9 cellular contexts compared by ENCODE assay signal in the genomic region with DNA sequence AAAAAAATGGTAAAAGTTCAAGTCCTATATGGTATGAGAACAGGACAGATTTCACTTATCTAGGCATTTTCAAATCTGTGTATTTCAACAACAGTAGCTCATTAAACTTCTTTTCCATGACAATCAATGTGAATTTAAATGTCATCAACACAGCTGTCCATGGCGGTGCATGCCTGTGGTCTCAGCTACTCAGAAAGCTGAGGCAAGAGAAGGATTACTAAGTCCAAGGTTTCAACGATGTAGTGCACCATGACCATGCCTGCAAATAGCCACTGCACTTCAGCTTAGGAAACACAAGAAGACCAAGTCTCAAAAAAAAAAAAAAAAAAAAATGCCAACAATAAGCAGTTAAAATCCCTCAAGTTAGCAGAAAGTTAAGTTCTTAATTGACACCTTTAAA.
"Had no signal": no experiment of that assay in that cellular context is flagged by ENCODE, and none has a peak within 500 bp of the region (broad histone marks: within the 10 kb centered on the region; RNA-seq: fewer than 3 reads in every experiment).

No MANE protein-coding gene starts in this region.

- DNase-seq: activated CD4-positive, alpha-beta T cell treated with anti-CD3 and anti-CD28 coated beads, Interleukin-2, amount 50 U/mL, for 1 hour; activated naive CD8-positive, alpha-beta T cell treated with anti-CD3 and anti-CD28 coated beads, Interleukin-2, amount 10 ng/mL, durations not matched to agents 7 days and 5 days; anterior cingulate cortex; dorsolateral prefrontal cortex; endodermal cell; erythroblast; glutamatergic neuron; right lobe of liver; spleen had no signal

- H3K4me3 ChIP-seq: dorsolateral prefrontal cortex, right lobe of liver, spleen had no signal

- H3K9me3 ChIP-seq: right lobe of liver, spleen had no signal

- H3K27me3 ChIP-seq: right lobe of liver, spleen had no signal

- H3K36me3 ChIP-seq: right lobe of liver, spleen had no signal

- H3K27ac ChIP-seq: dorsolateral prefrontal cortex, spleen had no signal
